In genomic region chr1:154270833-154271232, GRCh38 we compare ENCODE assay signal across 13 cellular contexts. TPM values are rescaled to one million over a fixed set of nuclear protein-coding genes. Genes with fewer than 3 reads are reported as not detected.
DNase-seq lines count a peak whose midpoint lies in the region; ATAC-seq and TF ChIP-seq lines count a peak whose summit lies in the region.
"Had no signal": no experiment of that assay in that cellular context is flagged by ENCODE, and none has a peak within 500 bp of the region (broad histone marks: within the 10 kb centered on the region; RNA-seq: fewer than 3 reads in every experiment).

No MANE protein-coding gene starts in this region.

- peaks cover 22% of the 10 kb centered on the region for H3K79me2 ChIP-seq in GM23248 (ENCODE audit: insufficient read depth)

- H3K9me3 ChIP-seq in CD8-positive, alpha-beta T cell (ENCODE audit: low read length), result no peaks in the 10 kb centered on the region
- H3K9me3 ChIP-seq in GM23248 (ENCODE audit: low read depth), result no peaks in the 10 kb centered on the region
- H3K9me3 ChIP-seq: HAP-1 had no signal

- H3K36me3 Mint-ChIP-seq in CD8-positive, alpha-beta T cell, result peaks cover 59% of the 10 kb centered on the region
- peaks cover 26 to 39% of the 10 kb centered on the region in 2 donors for H3K36me3 Mint-ChIP-seq in activated naive CD4-positive, alpha-beta T cell treated with anti-CD3 and anti-CD28 coated beads, Interleukin-2, amount 50 U/mL, for 72 hours
- peaks cover 18% of the 10 kb centered on the region for H3K36me3 Mint-ChIP-seq in natural killer cell treated with Interleukin-12 subunit alpha and Interleukin-12 subunit beta and Interleukin-15 and Interleukin-18, amount 100 ng/mL, for 72 hours

- 78 to 85% methylated on average over 5 of the region's 5 CpGs for WGBS in GM23248 (ENCODE audit: low coverage in 1 of 2, low lambda C conversion rate in 2 of 2, missing lambda C conversion rate in 2 of 2), 2 experiments

- no peaks in the 10 kb centered on the region for H3K27me3 Mint-ChIP-seq in CD8-positive, alpha-beta T cell (ENCODE audit: low read depth)
- no peaks in the 10 kb centered on the region for H3K27me3 Mint-ChIP-seq in natural killer cell treated with Interleukin-12 subunit alpha and Interleukin-12 subunit beta and Interleukin-15 and Interleukin-18, amount 100 ng/mL, for 72 hours

- H3K4me1 ChIP-seq in CD8-positive, alpha-beta T cell (ENCODE audit: insufficient read depth, low read length), result peaks cover 32% of the 10 kb centered on the region
- H3K4me1 ChIP-seq in GM23248 (ENCODE audit: insufficient read depth), result peaks cover 8% of the 10 kb centered on the region

- no peak overlapping the region for H3K9ac ChIP-seq in GM23248

- in situ Hi-C loops in GM23248 (cut with MboI), result no loop called here

- no peaks in the 10 kb centered on the region for H3K9me3 Mint-ChIP-seq in CD8-positive, alpha-beta T cell
- H3K9me3 Mint-ChIP-seq in activated naive CD4-positive, alpha-beta T cell treated with anti-CD3 and anti-CD28 coated beads, Interleukin-2, amount 50 U/mL, for 72 hours, result no peaks in the 10 kb centered on the region
- no peaks in the 10 kb centered on the region for H3K9me3 Mint-ChIP-seq in natural killer cell treated with Interleukin-12 subunit alpha and Interleukin-12 subunit beta and Interleukin-15 and Interleukin-18, amount 100 ng/mL, for 72 hours

- H4K20me1 ChIP-seq in GM23248 (ENCODE audit: insufficient read depth), result no peaks in the 10 kb centered on the region

- peak overlapping the region; percentile 49 for H3K4me3 Mint-ChIP-seq in CD8-positive, alpha-beta T cell
- peak overlapping the region; percentile 98 for H3K4me3 Mint-ChIP-seq in natural killer cell treated with Interleukin-12 subunit alpha and Interleukin-12 subunit beta and Interleukin-15 and Interleukin-18, amount 100 ng/mL, for 72 hours

- peaks cover 19% of the 10 kb centered on the region for H3F3A ChIP-seq in GM23248 (ENCODE audit: insufficient read depth)

- no peaks in the 10 kb centered on the region for H3K27me3 ChIP-seq in CD8-positive, alpha-beta T cell (ENCODE audit: insufficient read depth, low read length)
- H3K27me3 ChIP-seq in GM23248 (replicated peaks; ENCODE audit: insufficient read depth), result no peaks in the 10 kb centered on the region

- H3K4me3 ChIP-seq in CD8-positive, alpha-beta T cell (ENCODE audit: low read depth, low read length), result no peak overlapping the region
- H3K4me3 ChIP-seq in GM23248, result no peak overlapping the region
- H3K4me3 ChIP-seq: HAP-1 had no signal

- DNase-seq in CD8-positive, alpha-beta T cell, result no peak
- DNase-seq in GM23248 (no peak), SKM-1 treated with dmso at 0.1 percent for 144 hours (lab: John Stamatoyannopoulos, UW; ENCODE audit: unreplicated experiment) (no peak)
- no peak for DNase-seq in activated naive CD4-positive, alpha-beta T cell treated with anti-CD3 and anti-CD28 coated beads, Interleukin-2, amount 50 U/mL, for 72 hours (ENCODE audit: low spot score in 2 of 2)
- no peak for DNase-seq in natural killer cell treated with Interleukin-12 subunit alpha and Interleukin-12 subunit beta and Interleukin-15 and Interleukin-18, amount 100 ng/mL, for 72 hours (ENCODE audit: low spot score)
- DNase-seq: activated gamma-delta T cell treated with Interleukin-2 at 50 U/mL for 16 hours; NCI-H1436 treated with DMSO at 0.1 percent for 48 hours; NCI-H526 treated with DMSO at 0.1 percent for 48 hours; stimulated activated CD4-positive, alpha-beta T cell treated with anti-CD3 and anti-CD28 coated beads, Interleukin-4, amount 100 ng/mL, for 4 hours had no signal

- peak overlapping the region; percentile 98 for H3K27ac Mint-ChIP-seq in CD8-positive, alpha-beta T cell
- peak overlapping the region; percentile 90 to 98 for H3K27ac Mint-ChIP-seq in activated naive CD4-positive, alpha-beta T cell treated with anti-CD3 and anti-CD28 coated beads, Interleukin-2, amount 50 U/mL, for 72 hours
- peak overlapping the region; percentile 100 for H3K27ac Mint-ChIP-seq in natural killer cell treated with Interleukin-12 subunit alpha and Interleukin-12 subunit beta and Interleukin-15 and Interleukin-18, amount 100 ng/mL, for 72 hours

- no peak overlapping the region for H3K27ac ChIP-seq in CD8-positive, alpha-beta T cell (ENCODE audit: low read depth, low read length)
- peak overlapping the region; percentile 69 for H3K27ac ChIP-seq in GM23248

- no peaks in the 10 kb centered on the region for H3K9me2 ChIP-seq in GM23248 (ENCODE audit: insufficient read depth)

- no peak overlapping the region for H2AFZ ChIP-seq in GM23248

- POLR2A ChIA-PET in CD8-positive, alpha-beta T cell (lab: Charles Lee), result interaction anchor here (1.2 to 2.6 kb wide), 4 partner anchors 22 to 280 kb away, joined by 3 to 13 read pairs (median 4); partner anchors contain the start of gene RPS27

- CTCF ChIA-PET in CD8-positive, alpha-beta T cell (lab: Charles Lee), result interaction anchor here (1.1 to 5.1 kb wide), 8 partner anchors 11 to 611 kb away, joined by 3 to 52 read pairs (median 4); no protein-coding TSS in a partner anchor

- peaks cover 51% of the 10 kb centered on the region for H3K4me1 Mint-ChIP-seq in CD8-positive, alpha-beta T cell (ENCODE audit: low read depth)
- peaks cover 30 to 47% of the 10 kb centered on the region in 2 donors for H3K4me1 Mint-ChIP-seq in natural killer cell treated with Interleukin-12 subunit alpha and Interleukin-12 subunit beta and Interleukin-15 and Interleukin-18, amount 100 ng/mL, for 72 hours (ENCODE audit: low read depth in 2 of 2)

- peaks cover 17% of the 10 kb centered on the region for H3K36me3 ChIP-seq in CD8-positive, alpha-beta T cell (ENCODE audit: insufficient read depth, low read length)
- peaks cover 25% of the 10 kb centered on the region for H3K36me3 ChIP-seq in GM23248 (ENCODE audit: low read depth)

- intact Hi-C loops in CD8-positive, alpha-beta T cell (cut with DNase I, micrococcal nuclease), result loop anchor here in 1 of 2 experiments (5.0 kb wide), 1 partner anchor 474 kb away; no protein-coding TSS in a partner anchor

- no peak for TF ChIP-seq CTCF in CD8-positive, alpha-beta T cell (IDR thresholded peaks at IDR 0.05)

- no peak overlapping the region for H3K4me2 ChIP-seq in GM23248 (ENCODE audit: unreplicated experiment)

- ATAC-seq in CD8-positive, alpha-beta T cell, result no peak
- peak in 1 of 2 donors; percentile 51 for ATAC-seq in activated naive CD4-positive, alpha-beta T cell treated with anti-CD3 and anti-CD28 coated beads, Interleukin-2, amount 50 U/mL, for 72 hours
- ATAC-seq in natural killer cell treated with Interleukin-12 subunit alpha and Interleukin-12 subunit beta and Interleukin-15 and Interleukin-18, amount 100 ng/mL, for 72 hours, result no peak
- ATAC-seq in HG03457 (IDR thresholded peaks at IDR 0.05; ENCODE audit: unreplicated experiment) (no peak), HG02884 (IDR thresholded peaks at IDR 0.05; ENCODE audit: unreplicated experiment) (no peak), GM18519 (IDR thresholded peaks at IDR 0.05; ENCODE audit: low FRiP score, unreplicated experiment) (no peak)

RNA-seq across cellular contexts. Expression of gene HAX1, which starts 1.6 kb away (rescaled TPM):
- 10 to 100 TPM; 56.8 to 58.4 TPM for total RNA-seq in CD8-positive, alpha-beta T cell
- 142 and 169 TPM in 2 replicates for total RNA-seq in GM23248 (2014; rRNA removed; shearing (Covaris generic))
- 172 and 178 TPM in 2 replicates for polyA plus RNA-seq in GM23248 (2016; fragmentation: Nextera tagmentation; extraction: Ambion mirVana)
- 100 to 1,000 TPM; 147 to 198 TPM for total RNA-seq in activated naive CD4-positive, alpha-beta T cell treated with anti-CD3 and anti-CD28 coated beads, Interleukin-2, amount 50 U/mL, for 72 hours
- 100 to 1,000 TPM; 131 to 136 TPM for total RNA-seq in natural killer cell treated with Interleukin-12 subunit alpha and Interleukin-12 subunit beta and Interleukin-15 and Interleukin-18, amount 100 ng/mL, for 72 hours

RNA-seq across cellular contexts. Expression of gene AQP10, which starts 50.1 kb away (rescaled TPM):
- not detected for total RNA-seq in CD8-positive, alpha-beta T cell
- total RNA-seq in GM23248 (2014; rRNA removed; shearing (Covaris generic)), result not detected in 2 replicates
- not detected in 2 replicates for polyA plus RNA-seq in GM23248 (2016; fragmentation: Nextera tagmentation; extraction: Ambion mirVana)
- total RNA-seq in activated naive CD4-positive, alpha-beta T cell treated with anti-CD3 and anti-CD28 coated beads, Interleukin-2, amount 50 U/mL, for 72 hours, result not detected
- total RNA-seq in natural killer cell treated with Interleukin-12 subunit alpha and Interleukin-12 subunit beta and Interleukin-15 and Interleukin-18, amount 100 ng/mL, for 72 hours, result not detected

RNA-seq across cellular contexts. Expression of gene UBAP2L, which starts 50.1 kb away (rescaled TPM):
- 100 to 1,000 TPM; 212 to 226 TPM for total RNA-seq in CD8-positive, alpha-beta T cell
- 73.0 and 90.5 TPM in 2 replicates for total RNA-seq in GM23248 (2014; rRNA removed; shearing (Covaris generic))
- 132 and 133 TPM in 2 replicates for polyA plus RNA-seq in GM23248 (2016; fragmentation: Nextera tagmentation; extraction: Ambion mirVana)
- 100 to 1,000 TPM; 188 to 240 TPM for total RNA-seq in activated naive CD4-positive, alpha-beta T cell treated with anti-CD3 and anti-CD28 coated beads, Interleukin-2, amount 50 U/mL, for 72 hours
- total RNA-seq in natural killer cell treated with Interleukin-12 subunit alpha and Interleukin-12 subunit beta and Interleukin-15 and Interleukin-18, amount 100 ng/mL, for 72 hours, result 100 to 1,000 TPM; 175 to 183 TPM

RNA-seq across cellular contexts. Expression of gene ATP8B2, which starts 54.5 kb away (rescaled TPM):
- 10 to 100 TPM; 51.1 to 58.4 TPM for total RNA-seq in CD8-positive, alpha-beta T cell
- total RNA-seq in GM23248 (2014; rRNA removed; shearing (Covaris generic)), result 200 and 203 TPM in 2 replicates
- 17.6 and 20.1 TPM in 2 replicates for polyA plus RNA-seq in GM23248 (2016; fragmentation: Nextera tagmentation; extraction: Ambion mirVana)
- 10 to 100 TPM; 48.0 to 56.1 TPM for total RNA-seq in activated naive CD4-positive, alpha-beta T cell treated with anti-CD3 and anti-CD28 coated beads, Interleukin-2, amount 50 U/mL, for 72 hours
- total RNA-seq in natural killer cell treated with Interleukin-12 subunit alpha and Interleukin-12 subunit beta and Interleukin-15 and Interleukin-18, amount 100 ng/mL, for 72 hours, result 10 to 100 TPM; 29.2 to 60.6 TPM
